In the genomic region with DNA sequence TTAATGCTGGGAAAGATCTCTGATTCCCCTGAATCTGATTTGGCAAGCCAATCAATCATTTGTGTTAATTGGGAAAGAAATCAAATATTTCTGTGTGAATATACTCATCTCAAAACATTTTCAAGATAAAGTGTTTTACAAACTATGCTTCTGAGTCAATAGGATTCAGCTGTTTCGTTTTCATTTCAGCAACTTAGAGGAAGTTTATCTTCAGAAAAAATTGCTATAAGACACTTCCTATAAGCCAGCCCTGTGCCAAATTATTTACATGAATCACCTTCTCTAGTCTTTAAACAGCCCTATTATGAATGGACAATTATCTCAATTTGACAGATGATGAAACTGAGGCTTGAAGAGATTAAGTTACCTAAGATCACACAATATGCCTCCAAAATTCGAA, we compare ENCODE assay signal across 9 cellular contexts. TPM values are rescaled to one million over a fixed set of nuclear protein-coding genes. Genes with fewer than 3 reads are reported as not detected.
A peak's percentile ranks its signal among the peaks of the same experiment; 100 is the strongest.
DNase-seq lines count a peak whose midpoint lies in the region; ATAC-seq, FAIRE-seq and TF ChIP-seq lines count a peak whose summit lies in the region.
"Had no signal": no experiment of that assay in that cellular context is flagged by ENCODE, and none has a peak within 500 bp of the region (broad histone marks: within the 10 kb centered on the region; RNA-seq: fewer than 3 reads in every experiment).

No MANE protein-coding gene starts in this region.

- H3K79me1 ChIP-seq in H9 (ENCODE audit: insufficient read depth, low read depth, low read length, poor library complexity, severe bottlenecking): no peaks in the 10 kb centered on the region

- peaks cover 17% of the 10 kb centered on the region for H3K27me3 Mint-ChIP-seq in central memory CD8-positive, alpha-beta T cell
- peaks cover 93% of the 10 kb centered on the region for H3K27me3 Mint-ChIP-seq in H9 (ENCODE audit: low read depth)

- no peak overlapping the region for H3K9ac ChIP-seq in DND-41 (ENCODE audit: low read depth, low read length)
- H3K9ac ChIP-seq in H9 (ENCODE audit: extremely low read depth, insufficient read length, low read length): no peak overlapping the region
- H3K9ac ChIP-seq in HepG2 (ENCODE audit: insufficient read depth, low read depth, low read length): no peak overlapping the region

- H3K4me3 ChIP-seq in DND-41 (ENCODE audit: low read depth in 1 of 2, low read length in 2 of 2): no peak overlapping the region
- no peak overlapping the region for H3K4me3 ChIP-seq in gastrocnemius medialis
- no peak overlapping the region for H3K4me3 ChIP-seq in HepG2 (replicated peaks in 1 of 3; ENCODE audit: insufficient read depth in 1 of 3, low read depth in 2 of 3, low read length in 3 of 3)
- H3K4me3 ChIP-seq: transverse colon had no signal

- no peak overlapping the region for H2BK12ac ChIP-seq in H9 (ENCODE audit: insufficient read length, low read depth, low read length)

- H3K27ac ChIP-seq in DND-41 (ENCODE audit: low read length) (no peak overlapping the region), H9 (ENCODE audit: insufficient read length, low read depth, low read length) (no peak overlapping the region), gastrocnemius medialis (no peak overlapping the region), HepG2 (ENCODE audit: extremely low read length, insufficient read depth, low read length) (no peak overlapping the region)
- H3K27ac ChIP-seq: transverse colon had no signal

- H3K79me2 ChIP-seq in DND-41 (ENCODE audit: insufficient read depth, low read length) (no peaks in the 10 kb centered on the region), H9 (ENCODE audit: insufficient read depth, low read length) (no peaks in the 10 kb centered on the region), HepG2 (ENCODE audit: insufficient read depth, low read length) (no peaks in the 10 kb centered on the region)

- FAIRE-seq in HepG2 (lab: Jason Lieb, UNC): no peak

- H3K23ac ChIP-seq in H9 (ENCODE audit: insufficient read length, low read depth, low read length): no peak overlapping the region

- H2BK5ac ChIP-seq in H9 (ENCODE audit: insufficient read length, low read length): no peak overlapping the region

- peak overlapping the region; percentile 47; the same call in 1 of the 2 replicates for H3K4me2 ChIP-seq in DND-41 (ENCODE audit: insufficient read depth, low read length)
- no peak overlapping the region for H3K4me2 ChIP-seq in H9 (ENCODE audit: insufficient read depth, insufficient read length, low read length)
- no peak overlapping the region for H3K4me2 ChIP-seq in HepG2 (ENCODE audit: low read depth, low read length)

- WGBS in H9 (ENCODE audit: extremely low coverage, insufficient read length, low lambda C conversion rate): no CpG with 5 or more reads among the region's 2 CpGs
- WGBS in HepG2 (ENCODE audit: low lambda C conversion rate): 0% methylated on average over 2 of the region's 2 CpGs

- H3K27ac Mint-ChIP-seq in central memory CD8-positive, alpha-beta T cell (ENCODE audit: low read depth): peak overlapping the region; percentile 56
- no peak overlapping the region for H3K27ac Mint-ChIP-seq in H9

- H3K4me1 Mint-ChIP-seq in central memory CD8-positive, alpha-beta T cell: peaks cover 7% of the 10 kb centered on the region
- peaks cover 2 to 3% of the 10 kb centered on the region in 2 experiments; a peak in 2 of 4 replicates for H3K4me1 Mint-ChIP-seq in H9

- H3K27me3 ChIP-seq in DND-41 (ENCODE audit: insufficient read depth, low read length, poor library complexity) (peaks cover 11% of the 10 kb centered on the region), H9 (ENCODE audit: insufficient read depth, low read length) (peaks cover 3% of the 10 kb centered on the region; the same call in 1 of the 2 replicates), gastrocnemius medialis (no peaks in the 10 kb centered on the region), HepG2 (ENCODE audit: control insufficient read depth in 1 of 2, insufficient read depth in 2 of 2, low read length in 2 of 2) (peaks cover 2 to 17% of the 10 kb centered on the region in 2 experiments; a peak in 3 of 5 replicates)

- no peak overlapping the region for H2BK15ac ChIP-seq in H9 (ENCODE audit: low read depth, low read length)

- no peak overlapping the region for H3K18ac ChIP-seq in H9 (ENCODE audit: insufficient read length, low read depth, low read length)

- H3K56ac ChIP-seq in H9 (ENCODE audit: insufficient read length, low read depth, low read length): no peak overlapping the region

- ATAC-seq in DND-41 (ENCODE audit: insufficient read depth, low read depth) (no peak), HG03342 (IDR thresholded peaks at IDR 0.05; ENCODE audit: unreplicated experiment) (peak; percentile 69), gastrocnemius medialis (no peak), HepG2 (no peak)
- ATAC-seq in central memory CD8-positive, alpha-beta T cell (replicated peaks; ENCODE audit: extremely low read depth, poor library complexity, severe bottlenecking): no peak

- no peak overlapping the region for H3T11ph ChIP-seq in H9 (ENCODE audit: low read length)

- H4K8ac ChIP-seq in H9 (replicated peaks; ENCODE audit: insufficient read length, low read depth, low read length): no peak overlapping the region

- H4K20me1 ChIP-seq in DND-41 (ENCODE audit: insufficient read depth, low read length) (no peaks in the 10 kb centered on the region), H9 (ENCODE audit: control insufficient read depth, insufficient read depth, insufficient read length) (no peaks in the 10 kb centered on the region), HepG2 (ENCODE audit: insufficient read depth, low read length) (no peaks in the 10 kb centered on the region)

- no peak overlapping the region for H3K14ac ChIP-seq in H9 (ENCODE audit: insufficient read depth, low read length)

- no peak overlapping the region for H2BK20ac ChIP-seq in H9 (ENCODE audit: low read depth, low read length, poor library complexity, severe bottlenecking)

- no peak overlapping the region for H2AK5ac ChIP-seq in H9 (ENCODE audit: insufficient read length, low read length)

- TF ChIP-seq RAD21 in HepG2 (CRISPR knock-in tag; IDR thresholded peaks at IDR 0.05): no peak

- no peak for TF ChIP-seq POLR2A in gastrocnemius medialis (IDR thresholded peaks at IDR 0.05)
- TF ChIP-seq POLR2A in HepG2 (IDR thresholded peaks at IDR 0.05; ENCODE audit: insufficient read depth in 1 of 2, low read depth in 2 of 2, low read length in 2 of 2): no peak

- CTCF ChIA-PET in HepG2 (lab: Yijun Ruan, JAX; ENCODE audit: low intra/inter-chr PET ratio, low total read pairs): no interaction called here

- DNase-seq in DND-41 (no peak), H9 (no peak), gastrocnemius medialis (no peak), HepG2 (ENCODE audit: low spot score) (no peak)
- DNase-seq in central memory CD8-positive, alpha-beta T cell (ENCODE audit: low spot score in 2 of 2): no peak
- DNase-seq: NCI-H2029 had no signal

- no peak overlapping the region for H4K5ac ChIP-seq in H9 (ENCODE audit: insufficient read length, low read depth, low read length)

- POLR2A ChIA-PET in HepG2 (lab: Yijun Ruan, JAX): no interaction called here

- no peak overlapping the region for H2BK120ac ChIP-seq in H9 (ENCODE audit: low read depth, low read length, poor library complexity, severe bottlenecking)

- BruUV-seq in HepG2 (replicated peaks; lab: Mats Ljungman, UMichigan): no TSS peak

- H2AFZ ChIP-seq in DND-41 (ENCODE audit: low read depth, low read length) (no peak overlapping the region), H9 (ENCODE audit: low read length) (no peak overlapping the region), HepG2 (ENCODE audit: low read length) (no peak overlapping the region)

- TF ChIP-seq EP300 in HepG2 (IDR thresholded peaks at IDR 0.05; ENCODE audit: low read depth in 2 of 2, low read length in 2 of 2): no peak
- TF ChIP-seq EP300 in HepG2 (CRISPR knock-in tag; IDR thresholded peaks at IDR 0.05; ENCODE audit: borderline replicate concordance): no peak

- H3K4ac ChIP-seq in H9 (ENCODE audit: low read depth, low read length): no peak overlapping the region

- no peak overlapping the region for H4K91ac ChIP-seq in H9 (ENCODE audit: insufficient read length, low read depth, low read length)

- H3K23me2 ChIP-seq in H9 (ENCODE audit: insufficient read length, low read depth, low read length, poor library complexity, severe bottlenecking): no peaks in the 10 kb centered on the region

- peak overlapping the region; percentile 44 for H3K4me3 Mint-ChIP-seq in central memory CD8-positive, alpha-beta T cell
- H3K4me3 Mint-ChIP-seq in H9: no peak overlapping the region

- H3K36me3 ChIP-seq in DND-41 (ENCODE audit: insufficient read depth, low read length) (no peaks in the 10 kb centered on the region), gastrocnemius medialis (no peaks in the 10 kb centered on the region), HepG2 (replicated peaks in 1 of 2; ENCODE audit: control insufficient read depth in 1 of 2, insufficient read depth in 2 of 2, low read length in 2 of 2) (no peaks in the 10 kb centered on the region)
- H3K36me3 ChIP-seq: transverse colon had no signal

- no peaks in the 10 kb centered on the region for H3K36me3 Mint-ChIP-seq in central memory CD8-positive, alpha-beta T cell (ENCODE audit: insufficient read depth)
- H3K36me3 Mint-ChIP-seq in H9 (ENCODE audit: insufficient read depth in 1 of 3, low read depth in 3 of 3): no peaks in the 10 kb centered on the region

- no peak for TF ChIP-seq CTCF in DND-41 (IDR thresholded peaks at IDR 0.05; ENCODE audit: borderline replicate concordance, extremely low read depth, low read length, poor library complexity, severe bottlenecking)
- TF ChIP-seq CTCF in H9 (conservative IDR thresholded peaks at IDR 0.05): no peak
- no peak for TF ChIP-seq CTCF in gastrocnemius medialis (IDR thresholded peaks at IDR 0.05 in 4 of 5, conservative IDR thresholded peaks at IDR 0.05 in 1 of 5)
- no peak for TF ChIP-seq CTCF in HepG2 (CRISPR knock-in tag; IDR thresholded peaks at IDR 0.05)

- in situ Hi-C loops in gastrocnemius medialis (cut with MboI; ENCODE audit: low sequenced_read_pairs in 4 of 4) (no loop called here), HepG2 (cut with HindIII; ENCODE audit: extremely low pct_ligation_motif_present, low pct_unique_long_range_greater_than_20kb) (no loop called here)

- H3K4me1 ChIP-seq in DND-41 (ENCODE audit: insufficient read depth, low read length): peaks cover 5% of the 10 kb centered on the region; the same call in 1 of the 2 replicates
- no peaks in the 10 kb centered on the region for H3K4me1 ChIP-seq in H9 (ENCODE audit: insufficient read depth, low read length)
- H3K4me1 ChIP-seq in gastrocnemius medialis: no peaks in the 10 kb centered on the region
- no peaks in the 10 kb centered on the region for H3K4me1 ChIP-seq in HepG2 (ENCODE audit: insufficient read depth, low read length)

- H3K9me3 ChIP-seq in DND-41 (ENCODE audit: insufficient read depth, low read length, severe bottlenecking): no peaks in the 10 kb centered on the region
- H3K9me3 ChIP-seq in H9 (ENCODE audit: control insufficient read depth, low read depth, low read length): no peaks in the 10 kb centered on the region
- H3K9me3 ChIP-seq in gastrocnemius medialis: no peaks in the 10 kb centered on the region
- H3K9me3 ChIP-seq in HepG2 (ENCODE audit: low read length): no peaks in the 10 kb centered on the region
- H3K9me3 ChIP-seq: transverse colon had no signal

- intact Hi-C loops in gastrocnemius medialis (cut with DNase I; ENCODE audit: low total_unique reads) (no loop called here), HepG2 (cut with micrococcal nuclease; ENCODE audit: unreplicated experiment) (no loop called here)

- H3K9me3 Mint-ChIP-seq in central memory CD8-positive, alpha-beta T cell: no peaks in the 10 kb centered on the region
- no peaks in the 10 kb centered on the region; a peak in 1 of 5 replicates for H3K9me3 Mint-ChIP-seq in H9

RNA-seq across cellular contexts. Expression of a gene that starts 10.9 kb away (rescaled TPM):
- total RNA-seq in H9 (2021) (not detected in 2 replicates), gastrocnemius medialis (not detected), HepG2 (2016; rRNA removed; fragmentation: Illumina TruSeq; extraction: Trizol) (not detected in 2 replicates)
- total RNA-seq in HepG2 (2016; cell fraction: cytosol; rRNA removed; fragmentation: Illumina TruSeq; extraction: Trizol; ENCODE audit: low read depth): not detected in 2 replicates
- not detected in 2 replicates for total RNA-seq in HepG2 (2016; cell fraction: insoluble cytoplasmic fraction; rRNA removed; fragmentation: Illumina TruSeq; extraction: Trizol)
- total RNA-seq in HepG2 (2016; cell fraction: membrane; rRNA removed; fragmentation: Illumina TruSeq; extraction: Trizol): not detected in 2 replicates
- total RNA-seq in HepG2 (2016; cell fraction: nucleus; rRNA removed; fragmentation: Illumina TruSeq; extraction: Trizol): not detected in 2 replicates
- not detected in 2 replicates for polyA plus RNA-seq in HepG2 (2011; rRNA removed)
- not detected in 2 replicates for polyA plus RNA-seq in HepG2 (2011; cell fraction: cytosol; rRNA removed)
- polyA plus RNA-seq in HepG2 (2011; cell fraction: nucleus; rRNA removed): not detected in 2 replicates
- polyA plus RNA-seq in HepG2 (2012): not detected in 2 replicates
- polyA plus RNA-seq in HepG2 (2016; cell fraction: cytosol; fragmentation: Illumina TruSeq; extraction: Trizol; ENCODE audit: low read depth): not detected in 2 replicates
- polyA plus RNA-seq in HepG2 (2016; cell fraction: insoluble cytoplasmic fraction; fragmentation: Illumina TruSeq; extraction: Trizol; ENCODE audit: low read depth): not detected in 2 replicates
- not detected in 2 replicates for polyA plus RNA-seq in HepG2 (2016; cell fraction: membrane; fragmentation: Illumina TruSeq; extraction: Trizol; ENCODE audit: low read depth)
- polyA plus RNA-seq in HepG2 (2016; cell fraction: nucleus; fragmentation: Illumina TruSeq; extraction: Trizol; ENCODE audit: insufficient read depth, low read depth): not detected in 2 replicates
- polyA minus RNA-seq in HepG2 (2011; rRNA and poly(A)+ RNA removed; ENCODE audit: low replicate concordance): not detected in 2 replicates
- not detected in 2 replicates for polyA minus RNA-seq in HepG2 (2011; cell fraction: cytosol; rRNA and poly(A)+ RNA removed)
- not detected in 2 replicates for polyA minus RNA-seq in HepG2 (2011; cell fraction: nucleus; rRNA and poly(A)+ RNA removed)
- total RNA-seq: T-helper 1 cell treated with Interleukin-12 subunit alpha and Interleukin-12 subunit beta and Interleukin-4 antibody, amounts not matched to agents 30 ng/mL and 1 ng/mL, for 36 hours; transverse colon had no signal

RNA-seq across cellular contexts. Expression of a gene that starts 19.6 kb away (rescaled TPM):
- total RNA-seq in H9 (2021) (not detected in 2 replicates), gastrocnemius medialis (not detected), HepG2 (2016; rRNA removed; fragmentation: Illumina TruSeq; extraction: Trizol) (not detected in 2 replicates)
- not detected in 2 replicates for total RNA-seq in HepG2 (2016; cell fraction: cytosol; rRNA removed; fragmentation: Illumina TruSeq; extraction: Trizol; ENCODE audit: low read depth)
- not detected in 2 replicates for total RNA-seq in HepG2 (2016; cell fraction: insoluble cytoplasmic fraction; rRNA removed; fragmentation: Illumina TruSeq; extraction: Trizol)
- total RNA-seq in HepG2 (2016; cell fraction: membrane; rRNA removed; fragmentation: Illumina TruSeq; extraction: Trizol): not detected in 2 replicates
- not detected in 2 replicates for total RNA-seq in HepG2 (2016; cell fraction: nucleus; rRNA removed; fragmentation: Illumina TruSeq; extraction: Trizol)
- polyA plus RNA-seq in HepG2 (2011; rRNA removed): not detected in 2 replicates
- not detected in 2 replicates for polyA plus RNA-seq in HepG2 (2011; cell fraction: cytosol; rRNA removed)
- polyA plus RNA-seq in HepG2 (2011; cell fraction: nucleus; rRNA removed): not detected in 2 replicates
- not detected in 2 replicates for polyA plus RNA-seq in HepG2 (2012)
- not detected in 2 replicates for polyA plus RNA-seq in HepG2 (2016; cell fraction: cytosol; fragmentation: Illumina TruSeq; extraction: Trizol; ENCODE audit: low read depth)
- not detected in 2 replicates for polyA plus RNA-seq in HepG2 (2016; cell fraction: insoluble cytoplasmic fraction; fragmentation: Illumina TruSeq; extraction: Trizol; ENCODE audit: low read depth)
- polyA plus RNA-seq in HepG2 (2016; cell fraction: membrane; fragmentation: Illumina TruSeq; extraction: Trizol; ENCODE audit: low read depth): not detected in 2 replicates
- not detected in 2 replicates for polyA plus RNA-seq in HepG2 (2016; cell fraction: nucleus; fragmentation: Illumina TruSeq; extraction: Trizol; ENCODE audit: insufficient read depth, low read depth)
- not detected in 2 replicates for polyA minus RNA-seq in HepG2 (2011; rRNA and poly(A)+ RNA removed; ENCODE audit: low replicate concordance)
- not detected in 2 replicates for polyA minus RNA-seq in HepG2 (2011; cell fraction: cytosol; rRNA and poly(A)+ RNA removed)
- polyA minus RNA-seq in HepG2 (2011; cell fraction: nucleus; rRNA and poly(A)+ RNA removed): not detected in 2 replicates
- total RNA-seq: T-helper 1 cell treated with Interleukin-12 subunit alpha and Interleukin-12 subunit beta and Interleukin-4 antibody, amounts not matched to agents 30 ng/mL and 1 ng/mL, for 36 hours; transverse colon had no signal

RNA-seq across cellular contexts. Expression of a gene that starts 48.4 kb away (rescaled TPM):
- total RNA-seq in H9 (2021) (not detected in 2 replicates), gastrocnemius medialis (not detected), HepG2 (2016; rRNA removed; fragmentation: Illumina TruSeq; extraction: Trizol) (not detected in 2 replicates)
- not detected in 2 replicates for total RNA-seq in HepG2 (2016; cell fraction: cytosol; rRNA removed; fragmentation: Illumina TruSeq; extraction: Trizol; ENCODE audit: low read depth)
- not detected in 2 replicates for total RNA-seq in HepG2 (2016; cell fraction: insoluble cytoplasmic fraction; rRNA removed; fragmentation: Illumina TruSeq; extraction: Trizol)
- not detected in 2 replicates for total RNA-seq in HepG2 (2016; cell fraction: membrane; rRNA removed; fragmentation: Illumina TruSeq; extraction: Trizol)
- total RNA-seq in HepG2 (2016; cell fraction: nucleus; rRNA removed; fragmentation: Illumina TruSeq; extraction: Trizol): not detected in 2 replicates
- not detected in 2 replicates for polyA plus RNA-seq in HepG2 (2011; rRNA removed)
- not detected in 2 replicates for polyA plus RNA-seq in HepG2 (2011; cell fraction: cytosol; rRNA removed)
- polyA plus RNA-seq in HepG2 (2011; cell fraction: nucleus; rRNA removed): not detected in 2 replicates
- polyA plus RNA-seq in HepG2 (2012): not detected in 2 replicates
- polyA plus RNA-seq in HepG2 (2016; cell fraction: cytosol; fragmentation: Illumina TruSeq; extraction: Trizol; ENCODE audit: low read depth): not detected in 2 replicates
- polyA plus RNA-seq in HepG2 (2016; cell fraction: insoluble cytoplasmic fraction; fragmentation: Illumina TruSeq; extraction: Trizol; ENCODE audit: low read depth): not detected in 2 replicates
- not detected in 2 replicates for polyA plus RNA-seq in HepG2 (2016; cell fraction: membrane; fragmentation: Illumina TruSeq; extraction: Trizol; ENCODE audit: low read depth)
- polyA plus RNA-seq in HepG2 (2016; cell fraction: nucleus; fragmentation: Illumina TruSeq; extraction: Trizol; ENCODE audit: insufficient read depth, low read depth): not detected in 2 replicates
- not detected in 2 replicates for polyA minus RNA-seq in HepG2 (2011; rRNA and poly(A)+ RNA removed; ENCODE audit: low replicate concordance)
- not detected in 2 replicates for polyA minus RNA-seq in HepG2 (2011; cell fraction: cytosol; rRNA and poly(A)+ RNA removed)
- polyA minus RNA-seq in HepG2 (2011; cell fraction: nucleus; rRNA and poly(A)+ RNA removed): not detected in 2 replicates
- total RNA-seq: T-helper 1 cell treated with Interleukin-12 subunit alpha and Interleukin-12 subunit beta and Interleukin-4 antibody, amounts not matched to agents 30 ng/mL and 1 ng/mL, for 36 hours; transverse colon had no signal

RNA-seq across cellular contexts. Expression of a gene that starts 52.6 kb away (rescaled TPM):
- total RNA-seq in H9 (2021) (13.8 and 14.5 TPM in 2 replicates), gastrocnemius medialis (1 to 10 TPM in 1 of 4 donors, under 1 TPM in 2, not detected in 1; 0.19 to 1.5 (median 0.58) TPM), HepG2 (2016; rRNA removed; fragmentation: Illumina TruSeq; extraction: Trizol) (3.8 and 4.7 TPM in 2 replicates)
- 0.51 and 1.3 TPM in 2 replicates for total RNA-seq in HepG2 (2016; cell fraction: cytosol; rRNA removed; fragmentation: Illumina TruSeq; extraction: Trizol; ENCODE audit: low read depth)
- 3.1 and 5.0 TPM in 2 replicates for total RNA-seq in HepG2 (2016; cell fraction: insoluble cytoplasmic fraction; rRNA removed; fragmentation: Illumina TruSeq; extraction: Trizol)
- total RNA-seq in HepG2 (2016; cell fraction: membrane; rRNA removed; fragmentation: Illumina TruSeq; extraction: Trizol): 2.0 and 2.7 TPM in 2 replicates
- 9.9 and 10.7 TPM in 2 replicates for total RNA-seq in HepG2 (2016; cell fraction: nucleus; rRNA removed; fragmentation: Illumina TruSeq; extraction: Trizol)
- 18.2 and 20.6 TPM in 2 replicates for polyA plus RNA-seq in HepG2 (2011; rRNA removed)
- polyA plus RNA-seq in HepG2 (2011; cell fraction: cytosol; rRNA removed): 10.7 and 11.6 TPM in 2 replicates
- 25.9 and 27.9 TPM in 2 replicates for polyA plus RNA-seq in HepG2 (2011; cell fraction: nucleus; rRNA removed)
- polyA plus RNA-seq in HepG2 (2012): 17.5 and 20.7 TPM in 2 replicates
- polyA plus RNA-seq in HepG2 (2016; cell fraction: cytosol; fragmentation: Illumina TruSeq; extraction: Trizol; ENCODE audit: low read depth): 4.3 and 5.1 TPM in 2 replicates
- 13.8 and 15.5 TPM in 2 replicates for polyA plus RNA-seq in HepG2 (2016; cell fraction: insoluble cytoplasmic fraction; fragmentation: Illumina TruSeq; extraction: Trizol; ENCODE audit: low read depth)
- polyA plus RNA-seq in HepG2 (2016; cell fraction: membrane; fragmentation: Illumina TruSeq; extraction: Trizol; ENCODE audit: low read depth): 7.8 and 8.1 TPM in 2 replicates
- polyA plus RNA-seq in HepG2 (2016; cell fraction: nucleus; fragmentation: Illumina TruSeq; extraction: Trizol; ENCODE audit: insufficient read depth, low read depth): 37.7 and 37.8 TPM in 2 replicates
- polyA minus RNA-seq in HepG2 (2011; rRNA and poly(A)+ RNA removed; ENCODE audit: low replicate concordance): 1.7 and 6.2 TPM in 2 replicates
- 2.8 and 3.7 TPM in 2 replicates for polyA minus RNA-seq in HepG2 (2011; cell fraction: cytosol; rRNA and poly(A)+ RNA removed)
- polyA minus RNA-seq in HepG2 (2011; cell fraction: nucleus; rRNA and poly(A)+ RNA removed): 16.1 and 18.5 TPM in 2 replicates

RNA-seq across cellular contexts. Expression of a gene that starts 59.5 kb away (rescaled TPM):
- total RNA-seq in H9 (2021) (41.3 and 43.3 TPM in 2 replicates), gastrocnemius medialis (1 to 10 TPM; 6.7 to 9.4 (median 7.9) TPM), HepG2 (2016; rRNA removed; fragmentation: Illumina TruSeq; extraction: Trizol) (56.2 and 63.0 TPM in 2 replicates)
- 12.1 and 12.3 TPM in 2 replicates for total RNA-seq in HepG2 (2016; cell fraction: cytosol; rRNA removed; fragmentation: Illumina TruSeq; extraction: Trizol; ENCODE audit: low read depth)
- 49.2 and 64.0 TPM in 2 replicates for total RNA-seq in HepG2 (2016; cell fraction: insoluble cytoplasmic fraction; rRNA removed; fragmentation: Illumina TruSeq; extraction: Trizol)
- total RNA-seq in HepG2 (2016; cell fraction: membrane; rRNA removed; fragmentation: Illumina TruSeq; extraction: Trizol): 45.3 and 47.4 TPM in 2 replicates
- total RNA-seq in HepG2 (2016; cell fraction: nucleus; rRNA removed; fragmentation: Illumina TruSeq; extraction: Trizol): 28.6 and 30.4 TPM in 2 replicates
- polyA plus RNA-seq in HepG2 (2011; rRNA removed): 43.8 and 46.6 TPM in 2 replicates
- 44.4 and 45.0 TPM in 2 replicates for polyA plus RNA-seq in HepG2 (2011; cell fraction: cytosol; rRNA removed)
- 21.2 and 22.1 TPM in 2 replicates for polyA plus RNA-seq in HepG2 (2011; cell fraction: nucleus; rRNA removed)
- 37.3 and 43.5 TPM in 2 replicates for polyA plus RNA-seq in HepG2 (2012)
- polyA plus RNA-seq in HepG2 (2016; cell fraction: cytosol; fragmentation: Illumina TruSeq; extraction: Trizol; ENCODE audit: low read depth): 8.1 and 9.0 TPM in 2 replicates
- polyA plus RNA-seq in HepG2 (2016; cell fraction: insoluble cytoplasmic fraction; fragmentation: Illumina TruSeq; extraction: Trizol; ENCODE audit: low read depth): 75.7 and 81.5 TPM in 2 replicates
- polyA plus RNA-seq in HepG2 (2016; cell fraction: membrane; fragmentation: Illumina TruSeq; extraction: Trizol; ENCODE audit: low read depth): 37.6 and 38.3 TPM in 2 replicates
- polyA plus RNA-seq in HepG2 (2016; cell fraction: nucleus; fragmentation: Illumina TruSeq; extraction: Trizol; ENCODE audit: insufficient read depth, low read depth): 57.9 and 60.5 TPM in 2 replicates
- polyA minus RNA-seq in HepG2 (2011; rRNA and poly(A)+ RNA removed; ENCODE audit: low replicate concordance): 9.3 and 53.1 TPM in 2 replicates
- polyA minus RNA-seq in HepG2 (2011; cell fraction: cytosol; rRNA and poly(A)+ RNA removed): 31.3 and 34.6 TPM in 2 replicates
- polyA minus RNA-seq in HepG2 (2011; cell fraction: nucleus; rRNA and poly(A)+ RNA removed): 16.1 and 17.3 TPM in 2 replicates
